In the genomic region with DNA sequence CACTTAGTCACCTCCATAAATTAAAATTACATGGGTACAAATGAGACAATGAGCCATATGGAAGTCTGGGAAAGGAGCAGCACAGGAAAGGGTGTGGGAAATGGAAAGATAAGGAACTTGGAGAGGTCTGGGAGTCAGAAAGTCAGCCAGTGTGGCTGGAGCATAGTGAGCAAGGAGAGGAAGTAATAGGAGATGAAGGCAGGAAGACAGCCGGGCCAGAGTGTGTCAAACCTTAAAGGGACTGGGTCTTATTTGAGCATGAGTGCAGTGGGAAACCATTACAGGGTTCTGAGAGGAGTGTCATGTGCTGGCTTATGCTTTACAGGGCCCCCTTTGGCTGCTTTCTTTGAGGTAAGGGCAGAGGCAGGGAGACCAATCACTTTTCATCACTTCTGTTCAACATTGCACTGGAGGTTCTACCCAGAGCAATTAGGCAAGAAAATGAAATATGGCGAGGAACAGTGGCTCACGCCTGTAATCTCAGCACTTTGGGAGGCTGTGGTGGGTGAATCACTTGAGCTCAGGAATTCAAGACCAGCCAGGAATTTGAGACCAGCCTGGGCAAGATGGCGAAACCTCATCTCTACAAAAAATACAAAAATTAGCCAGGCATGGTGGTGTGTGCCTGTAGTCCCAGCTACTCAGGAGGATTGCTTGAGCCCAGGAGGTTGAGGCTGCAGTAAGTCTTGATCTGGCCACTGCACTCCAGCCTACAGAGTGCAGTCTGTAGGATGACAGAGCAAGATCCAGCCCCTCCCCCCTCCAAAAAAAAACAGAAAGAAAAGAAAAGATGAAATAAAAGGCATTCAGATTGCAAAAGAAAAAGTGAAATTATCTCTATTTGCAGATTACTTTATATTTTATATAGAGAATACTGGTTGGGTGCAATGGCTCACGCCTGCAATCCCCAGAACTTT, we compare ENCODE assay signal across 13 cellular contexts. TPM values are rescaled to one million over a fixed set of nuclear protein-coding genes. Genes with fewer than 3 reads are reported as not detected.
DNase-seq lines count a peak whose midpoint lies in the region; ATAC-seq and TF ChIP-seq lines count a peak whose summit lies in the region.
"Had no signal": no experiment of that assay in that cellular context is flagged by ENCODE, and none has a peak within 500 bp of the region (broad histone marks: within the 10 kb centered on the region; RNA-seq: fewer than 3 reads in every experiment).

No MANE protein-coding gene starts in this region.

- no peaks in the 10 kb centered on the region for H3K9me3 ChIP-seq in cardiac muscle cell (ENCODE audit: low read depth)
- no peaks in the 10 kb centered on the region for H3K9me3 ChIP-seq in hepatocyte (ENCODE audit: low read depth)
- H3K9me3 ChIP-seq: thyroid gland had no signal

- H3K27ac ChIP-seq in cardiac muscle cell (peak overlapping the region; percentile 10), hepatocyte (no peak overlapping the region)
- H3K27ac ChIP-seq: BLaER1, thyroid gland had no signal

- no peaks in the 10 kb centered on the region; the same call in 1 of the 2 replicates for H3K27me3 Mint-ChIP-seq in WTC11 (ENCODE audit: low read depth)
- no peaks in the 10 kb centered on the region for H3K27me3 Mint-ChIP-seq in activated CD4-positive, alpha-beta memory T cell treated with anti-CD3 and anti-CD28 coated beads for 36 hours

- H3K4me1 ChIP-seq in cardiac muscle cell (ENCODE audit: low read depth), result no peaks in the 10 kb centered on the region
- no peaks in the 10 kb centered on the region for H3K4me1 ChIP-seq in hepatocyte (ENCODE audit: insufficient read depth)
- H3K4me1 ChIP-seq: thyroid gland had no signal

- ATAC-seq in WTC11 (peak; percentile 36; the same call in 1 of the 2 replicates), GM19463 (IDR thresholded peaks at IDR 0.05; ENCODE audit: unreplicated experiment) (no peak)

- H3K4me1 Mint-ChIP-seq in WTC11, result 0 out of 2 replicates have a peak, but pooled peaks cover 2% of the 10 kb centered on the region
- H3K4me1 Mint-ChIP-seq in activated CD4-positive, alpha-beta memory T cell treated with anti-CD3 and anti-CD28 coated beads for 36 hours (ENCODE audit: low read depth), result no peaks in the 10 kb centered on the region

- H3K36me3 ChIP-seq in cardiac muscle cell (no peaks in the 10 kb centered on the region), hepatocyte (replicated peaks; ENCODE audit: insufficient read depth, low read depth) (no peaks in the 10 kb centered on the region)
- H3K36me3 ChIP-seq: BLaER1, thyroid gland had no signal

- H3K4me2 ChIP-seq in hepatocyte, result no peak overlapping the region
- H3K4me2 ChIP-seq: BLaER1 had no signal

- no peak overlapping the region for H3K4me3 Mint-ChIP-seq in WTC11
- H3K4me3 Mint-ChIP-seq in activated CD4-positive, alpha-beta memory T cell treated with anti-CD3 and anti-CD28 coated beads for 36 hours, result no peak overlapping the region

- H3K27ac Mint-ChIP-seq in WTC11, result no peak overlapping the region
- H3K27ac Mint-ChIP-seq in activated CD4-positive, alpha-beta memory T cell treated with anti-CD3 and anti-CD28 coated beads for 36 hours, result no peak overlapping the region

- POLR2A ChIA-PET in WTC11 (lab: Charles Lee), result no interaction called here
- POLR2A ChIA-PET in activated CD4-positive, alpha-beta memory T cell treated with anti-CD3 and anti-CD28 coated beads for 36 hours (lab: Charles Lee), result no interaction called here

- TF ChIP-seq CTCF in cardiac muscle cell (IDR thresholded peaks at IDR 0.05; ENCODE audit: low read depth, low read length) (no peak), WTC11 (IDR thresholded peaks at IDR 0.05) (no peak), hepatocyte (IDR thresholded peaks at IDR 0.05; ENCODE audit: poor library complexity) (no peak)

- H3K9me2 ChIP-seq in hepatocyte (replicated peaks; ENCODE audit: insufficient read depth), result no peaks in the 10 kb centered on the region

- H4K20me1 ChIP-seq in hepatocyte (ENCODE audit: insufficient read depth, poor library complexity, severe bottlenecking), result no peaks in the 10 kb centered on the region
- H4K20me1 ChIP-seq: BLaER1 had no signal

- no peaks in the 10 kb centered on the region for H3K79me2 ChIP-seq in hepatocyte

- peak in 1 of 2 donors; percentile 89 for DNase-seq in cardiac muscle cell (ENCODE audit: low read depth in 1 of 2, low spot score in 1 of 2)
- DNase-seq in cardiac septum (ENCODE audit: low spot score), result no peak
- DNase-seq in WTC11 (ENCODE audit: low spot score), result no peak
- peak; percentile 12 for DNase-seq in iPS-NIHi7 (ENCODE audit: extremely low spot score)
- no peak for DNase-seq in activated CD4-positive, alpha-beta memory T cell treated with anti-CD3 and anti-CD28 coated beads for 36 hours
- no peak for DNase-seq in DMS53 treated with DMSO at 0.1 percent for 48 hours (lab: John Stamatoyannopoulos, UW; ENCODE audit: unreplicated experiment)
- DNase-seq in hepatocyte (ENCODE audit: low spot score), result no peak
- DNase-seq: activated CD8-positive, alpha-beta memory T cell treated with anti-CD3 and anti-CD28 coated beads, Interleukin-2, amount 50 U/mL, for 4 hours; NCI-H1048; stimulated activated CD4-positive, alpha-beta T cell treated with anti-CD3 and anti-CD28 coated beads, Interleukin-1b, Interleukin-23, amount 100 ng/mL, for 48 hours; thyroid gland had no signal

- peaks cover 4% of the 10 kb centered on the region; the same call in 1 of the 2 replicates for H3K9me3 Mint-ChIP-seq in WTC11
- no peaks in the 10 kb centered on the region for H3K9me3 Mint-ChIP-seq in activated CD4-positive, alpha-beta memory T cell treated with anti-CD3 and anti-CD28 coated beads for 36 hours

- H3K27me3 ChIP-seq in cardiac muscle cell (no peaks in the 10 kb centered on the region), hepatocyte (no peaks in the 10 kb centered on the region)
- H3K27me3 ChIP-seq: BLaER1, thyroid gland had no signal

- intact Hi-C loops in cardiac septum (cut with DNase I), result no loop called here
- intact Hi-C loops in activated CD4-positive, alpha-beta memory T cell treated with anti-CD3 and anti-CD28 coated beads for 36 hours (cut with micrococcal nuclease), result no loop called here

- H2AFZ ChIP-seq in hepatocyte, result no peak overlapping the region

- H3K4me3 ChIP-seq in cardiac muscle cell, result no peak overlapping the region
- H3K4me3 ChIP-seq in hepatocyte, result no peak overlapping the region
- H3K4me3 ChIP-seq: BLaER1, thyroid gland had no signal

- CTCF ChIA-PET in WTC11 (lab: Charles Lee), result no interaction called here
- CTCF ChIA-PET in activated CD4-positive, alpha-beta memory T cell treated with anti-CD3 and anti-CD28 coated beads for 36 hours (lab: Charles Lee), result no interaction called here

- WGBS in hepatocyte (ENCODE audit: low lambda C conversion rate, missing lambda C conversion rate), result 68% methylated on average over 5 of the region's 5 CpGs

- no peaks in the 10 kb centered on the region for H3K36me3 Mint-ChIP-seq in WTC11
- no peaks in the 10 kb centered on the region for H3K36me3 Mint-ChIP-seq in activated CD4-positive, alpha-beta memory T cell treated with anti-CD3 and anti-CD28 coated beads for 36 hours

TF ChIP-seq in WTC11, 78 proteins besides CTCF, POLR2A, EP300 and RAD21 (continues in another document):
- TF ChIP-seq, protein P1, sequence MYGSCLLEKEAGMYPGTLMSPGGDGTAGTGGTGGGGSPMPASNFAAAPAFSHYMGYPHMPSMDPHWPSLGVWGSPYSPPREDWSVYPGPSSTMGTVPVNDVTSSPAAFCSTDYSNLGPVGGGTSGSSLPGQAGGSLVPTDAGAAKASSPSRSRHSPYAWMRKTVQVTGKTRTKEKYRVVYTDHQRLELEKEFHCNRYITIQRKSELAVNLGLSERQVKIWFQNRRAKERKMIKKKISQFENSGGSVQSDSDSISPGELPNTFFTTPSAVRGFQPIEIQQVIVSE (CRISPR knock-in tag; IDR thresholded peaks at IDR 0.05; ENCODE audit: borderline replicate concordance), result no peak
- TF ChIP-seq JAZF1 (CRISPR knock-in tag; IDR thresholded peaks at IDR 0.05) (no peak), SMAD4 (CRISPR knock-in tag; IDR thresholded peaks at IDR 0.05) (no peak), HMGA2 (CRISPR knock-in tag; IDR thresholded peaks at IDR 0.05) (no peak), ETV6 (CRISPR knock-in tag; IDR thresholded peaks at IDR 0.05) (no peak), PRRX2 (CRISPR knock-in tag; IDR thresholded peaks at IDR 0.05) (no peak), ZNF219 (CRISPR knock-in tag; IDR thresholded peaks at IDR 0.05; ENCODE audit: borderline replicate concordance) (no peak), MYBL2 (CRISPR knock-in tag; IDR thresholded peaks at IDR 0.05) (no peak), ZNF416 (CRISPR knock-in tag; IDR thresholded peaks at IDR 0.05) (no peak)
- TF ChIP-seq, protein P2, sequence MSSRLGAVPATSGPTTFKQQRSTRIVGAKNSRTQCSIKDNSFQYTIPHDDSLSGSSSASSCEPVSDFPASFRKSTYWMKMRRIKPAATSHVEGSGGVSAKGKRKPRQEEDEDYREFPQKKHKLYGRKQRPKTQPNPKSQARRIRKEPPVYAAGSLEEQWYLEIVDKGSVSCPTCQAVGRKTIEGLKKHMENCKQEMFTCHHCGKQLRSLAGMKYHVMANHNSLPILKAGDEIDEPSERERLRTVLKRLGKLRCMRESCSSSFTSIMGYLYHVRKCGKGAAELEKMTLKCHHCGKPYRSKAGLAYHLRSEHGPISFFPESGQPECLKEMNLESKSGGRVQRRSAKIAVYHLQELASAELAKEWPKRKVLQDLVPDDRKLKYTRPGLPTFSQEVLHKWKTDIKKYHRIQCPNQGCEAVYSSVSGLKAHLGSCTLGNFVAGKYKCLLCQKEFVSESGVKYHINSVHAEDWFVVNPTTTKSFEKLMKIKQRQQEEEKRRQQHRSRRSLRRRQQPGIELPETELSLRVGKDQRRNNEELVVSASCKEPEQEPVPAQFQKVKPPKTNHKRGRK (CRISPR knock-in tag; IDR thresholded peaks at IDR 0.05; ENCODE audit: borderline replicate concordance), result no peak
- TF ChIP-seq, protein P3, sequence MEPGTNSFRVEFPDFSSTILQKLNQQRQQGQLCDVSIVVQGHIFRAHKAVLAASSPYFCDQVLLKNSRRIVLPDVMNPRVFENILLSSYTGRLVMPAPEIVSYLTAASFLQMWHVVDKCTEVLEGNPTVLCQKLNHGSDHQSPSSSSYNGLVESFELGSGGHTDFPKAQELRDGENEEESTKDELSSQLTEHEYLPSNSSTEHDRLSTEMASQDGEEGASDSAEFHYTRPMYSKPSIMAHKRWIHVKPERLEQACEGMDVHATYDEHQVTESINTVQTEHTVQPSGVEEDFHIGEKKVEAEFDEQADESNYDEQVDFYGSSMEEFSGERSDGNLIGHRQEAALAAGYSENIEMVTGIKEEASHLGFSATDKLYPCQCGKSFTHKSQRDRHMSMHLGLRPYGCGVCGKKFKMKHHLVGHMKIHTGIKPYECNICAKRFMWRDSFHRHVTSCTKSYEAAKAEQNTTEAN (CRISPR knock-in tag; IDR thresholded peaks at IDR 0.05), result no peak

RNA-seq across cellular contexts. Expression of a gene that starts 21.0 kb away (rescaled TPM):
- total RNA-seq in cardiac muscle cell (30.4 and 47.7 TPM in 2 replicates), cardiac septum (62.4 TPM), WTC11 (2021) (97.0 to 102 TPM (median 99.1 TPM) in 3 replicates), hepatocyte (6.2 and 10.5 TPM in 2 replicates)
- polyA plus RNA-seq in cardiac muscle cell (58.9 and 70.2 TPM in 2 replicates), hepatocyte (37.0 and 39.6 TPM in 2 replicates)
- 10 to 100 TPM; 84.7 to 92.3 TPM for total RNA-seq in activated CD4-positive, alpha-beta memory T cell treated with anti-CD3 and anti-CD28 coated beads for 36 hours
